In genomic region chr7:16563281-16564022, GRCh38 we compare ENCODE assay signal across 9 cellular contexts. TPM values are rescaled to one million over a fixed set of nuclear protein-coding genes. Genes with fewer than 3 reads are reported as not detected.
A peak's percentile ranks its signal among the peaks of the same experiment; 100 is the strongest.
DNase-seq lines count a peak whose midpoint lies in the region; ATAC-seq and TF ChIP-seq lines count a peak whose summit lies in the region.
"Had no signal": no experiment of that assay in that cellular context is flagged by ENCODE, and none has a peak within 500 bp of the region (broad histone marks: within the 10 kb centered on the region; RNA-seq: fewer than 3 reads in every experiment).

No MANE protein-coding gene starts in this region.

- DNase-seq in naive thymus-derived CD4-positive, alpha-beta T cell: peak in 5 of 9 donors; percentile 20 to 33 (median 26)
- DNase-seq in coronary artery (ENCODE audit: low spot score) (no peak), adrenal gland (no peak), right cardiac atrium (no peak)
- DNase-seq: posterior cingulate gyrus had no signal

- no peaks in the 10 kb centered on the region for H3K27me3 ChIP-seq in OCI-LY3 (ENCODE audit: low read depth, low read length)
- H3K27me3 ChIP-seq in naive thymus-derived CD4-positive, alpha-beta T cell (ENCODE audit: control insufficient read depth in 2 of 2, insufficient read depth in 2 of 2, low read length in 2 of 2): no peaks in the 10 kb centered on the region
- no peaks in the 10 kb centered on the region for H3K27me3 ChIP-seq in adrenal gland
- H3K27me3 ChIP-seq in right cardiac atrium (ENCODE audit: control insufficient read depth, insufficient read depth): no peaks in the 10 kb centered on the region

- H3K4me3 ChIP-seq in OCI-LY3 (ENCODE audit: low read length) (peak overlapping the region; percentile 74), coronary artery (no peak overlapping the region), adrenal gland (no peak overlapping the region), right cardiac atrium (ENCODE audit: low read length) (no peak overlapping the region)
- H3K4me3 ChIP-seq in naive thymus-derived CD4-positive, alpha-beta T cell (ENCODE audit: low read length): peak overlapping the region; percentile 40

- POLR2A ChIA-PET in naive thymus-derived CD4-positive, alpha-beta T cell (lab: Charles Lee): no interaction called here

- H3K27me3 Mint-ChIP-seq in naive thymus-derived CD4-positive, alpha-beta T cell: peaks cover 0 to 4% (median 2%) of the 10 kb centered on the region in 5 donors

- peaks cover 4 to 31% (median 23%) of the 10 kb centered on the region in 7 donors for H3K4me1 Mint-ChIP-seq in naive thymus-derived CD4-positive, alpha-beta T cell

- intact Hi-C loops in naive thymus-derived CD4-positive, alpha-beta T cell (cut with micrococcal nuclease): no loop called here
- intact Hi-C loops in adrenal gland (cut with DNase I): loop anchor here in 1 of 2 donors (2.0 kb wide), 1 partner anchor 485 kb away; no protein-coding TSS in a partner anchor
- intact Hi-C loops in right cardiac atrium (cut with DNase I): loop anchor here (5.0 to 10.0 kb wide), 4 partner anchors 129 to 489 kb away; no protein-coding TSS in a partner anchor

- peak; percentile 95 for ATAC-seq in GM18907 (IDR thresholded peaks at IDR 0.05; ENCODE audit: unreplicated experiment)
- peak; percentile 68 for ATAC-seq in HG02852 (IDR thresholded peaks at IDR 0.05; ENCODE audit: unreplicated experiment)
- ATAC-seq in naive thymus-derived CD4-positive, alpha-beta T cell: peak; percentile 75
- no peak for ATAC-seq in right cardiac atrium

- no peak overlapping the region for H3K27ac ChIP-seq in OCI-LY3 (ENCODE audit: low read length)
- no peak overlapping the region for H3K27ac ChIP-seq in naive thymus-derived CD4-positive, alpha-beta T cell (ENCODE audit: low read depth, low read length)
- no peak overlapping the region for H3K27ac ChIP-seq in coronary artery
- no peak overlapping the region for H3K27ac ChIP-seq in adrenal gland
- no peak overlapping the region for H3K27ac ChIP-seq in right cardiac atrium (ENCODE audit: low read length)

- no peaks in the 10 kb centered on the region for H4K20me1 ChIP-seq in OCI-LY3 (ENCODE audit: insufficient read depth, low read length)

- peak overlapping the region; percentile 88 for H2AFZ ChIP-seq in OCI-LY3 (ENCODE audit: low read depth, low read length)

- H3K27ac Mint-ChIP-seq in naive thymus-derived CD4-positive, alpha-beta T cell: peak overlapping the region; percentile 22 to 93 (median 74)

- H3K4me1 ChIP-seq in OCI-LY3 (ENCODE audit: low read length): peaks cover 20% of the 10 kb centered on the region
- peaks cover 0 to 5% of the 10 kb centered on the region in 2 donors for H3K4me1 ChIP-seq in naive thymus-derived CD4-positive, alpha-beta T cell (ENCODE audit: control insufficient read depth in 2 of 2, insufficient read depth in 2 of 2, low read length in 2 of 2)
- H3K4me1 ChIP-seq in adrenal gland (replicated peaks in 1 of 2): no peaks in the 10 kb centered on the region
- H3K4me1 ChIP-seq in right cardiac atrium (ENCODE audit: control insufficient read depth, insufficient read depth, low read length): no peaks in the 10 kb centered on the region

- no peaks in the 10 kb centered on the region for H3K36me3 Mint-ChIP-seq in naive thymus-derived CD4-positive, alpha-beta T cell

- CTCF ChIA-PET in naive thymus-derived CD4-positive, alpha-beta T cell (lab: Charles Lee): interaction anchor here (0.6 to 1.7 kb wide), 2 partner anchors 143 to 350 kb away, joined by 3 to 5 read pairs; partner anchors contain the start of gene CRPPA

- 61 to 80% (median 65%) methylated on average over 5 of the region's 5 CpGs for WGBS in adrenal gland, 4 donors
- 84% methylated on average over 5 of the region's 5 CpGs for WGBS in right cardiac atrium

- peak overlapping the region; percentile 32 for H3K9ac ChIP-seq in OCI-LY3 (ENCODE audit: low read length)

- H3K9me3 Mint-ChIP-seq in naive thymus-derived CD4-positive, alpha-beta T cell: no peaks in the 10 kb centered on the region

- H3K36me3 ChIP-seq in OCI-LY3 (replicated peaks; ENCODE audit: low read depth, low read length) (no peaks in the 10 kb centered on the region), adrenal gland (replicated peaks in 1 of 2) (no peaks in the 10 kb centered on the region)
- no peaks in the 10 kb centered on the region for H3K36me3 ChIP-seq in naive thymus-derived CD4-positive, alpha-beta T cell (ENCODE audit: control insufficient read depth in 2 of 3, insufficient read depth in 3 of 3, low read length in 3 of 3)

- H3K79me2 ChIP-seq in OCI-LY3 (ENCODE audit: low read length): no peaks in the 10 kb centered on the region

- TF ChIP-seq CTCF in OCI-LY3 (IDR thresholded peaks at IDR 0.05; ENCODE audit: low read depth, low read length): no peak
- no peak for TF ChIP-seq CTCF in coronary artery (IDR thresholded peaks at IDR 0.05)
- TF ChIP-seq CTCF in adrenal gland (IDR thresholded peaks at IDR 0.05): no peak

- H3K9me3 ChIP-seq in OCI-LY3 (ENCODE audit: insufficient read depth, low read length) (no peaks in the 10 kb centered on the region), adrenal gland (replicated peaks in 1 of 3) (no peaks in the 10 kb centered on the region), right cardiac atrium (ENCODE audit: control insufficient read depth, low read length) (no peaks in the 10 kb centered on the region)
- H3K9me3 ChIP-seq in naive thymus-derived CD4-positive, alpha-beta T cell (ENCODE audit: control insufficient read depth in 2 of 3, low read length in 3 of 3): no peaks in the 10 kb centered on the region

- TF ChIP-seq POLR2A in adrenal gland (IDR thresholded peaks at IDR 0.05): no peak

- peak overlapping the region; percentile 77 for H3K4me2 ChIP-seq in OCI-LY3 (ENCODE audit: low read length)

- peak overlapping the region; percentile 16 to 95 (median 84) for H3K4me3 Mint-ChIP-seq in naive thymus-derived CD4-positive, alpha-beta T cell

RNA-seq across cellular contexts. Expression of gene LRRC72, which starts 36.8 kb away (rescaled TPM):
- total RNA-seq in naive thymus-derived CD4-positive, alpha-beta T cell: not detected
- polyA plus RNA-seq in naive thymus-derived CD4-positive, alpha-beta T cell: not detected
- total RNA-seq in adrenal gland: not detected
- not detected for polyA plus RNA-seq in adrenal gland
- total RNA-seq in right cardiac atrium: not detected
- polyA plus RNA-seq in right cardiac atrium: not detected
- total RNA-seq: epithelial cell of proximal tubule had no signal

Comparison
In these comparisons a context has a peak if more than half of its experiments do, and no peak if none do; other contexts are left out.
1. ATAC-seq: peak in GM18907 (single experiment), HG02852 (single experiment) and naive thymus-derived CD4-positive, alpha-beta T cell (single experiment); none in right cardiac atrium (0 of 2).
2. H3K4me3 ChIP-seq: peak in OCI-LY3 (single experiment) and naive thymus-derived CD4-positive, alpha-beta T cell (single experiment); none in coronary artery (single experiment), adrenal gland (0 of 4) and right cardiac atrium (single experiment).
3. DNase-seq: peak in naive thymus-derived CD4-positive, alpha-beta T cell (5 of 9); none in coronary artery (single experiment), adrenal gland (0 of 7) and right cardiac atrium (0 of 3).
4. intact Hi-C loops: an anchor here in right cardiac atrium (5.0 to 10.0 kb wide); none called in naive thymus-derived CD4-positive, alpha-beta T cell.